9 cellular contexts compared by ENCODE assay signal in the genomic region with DNA sequence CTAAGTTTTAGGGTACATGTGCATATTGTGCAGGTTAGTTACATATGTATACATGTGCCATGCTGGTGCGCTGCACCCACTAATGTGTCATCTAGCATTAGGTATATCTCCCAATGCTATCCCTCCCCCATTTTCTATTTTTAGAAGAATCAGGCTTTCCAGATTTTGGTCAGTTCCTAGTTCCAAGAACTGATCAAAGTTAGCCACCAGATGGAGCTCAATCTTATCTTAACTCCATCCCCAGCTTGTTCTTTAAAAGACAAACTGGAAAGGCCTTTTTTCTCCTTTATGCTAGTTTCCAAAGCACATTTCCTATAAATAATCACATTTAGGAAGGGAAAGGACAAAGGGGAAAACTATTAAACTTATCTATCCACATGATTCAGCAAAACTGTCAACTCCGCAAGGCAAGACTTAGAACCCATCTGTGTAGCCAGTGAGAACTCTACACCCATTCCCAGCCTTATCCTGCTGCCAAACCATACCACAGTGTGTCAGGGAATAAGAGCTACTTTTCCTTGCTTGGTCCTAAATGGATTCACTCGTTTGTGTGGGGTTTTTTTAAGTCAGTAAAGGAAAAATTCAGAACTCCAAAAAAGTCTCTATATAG. TPM values are rescaled to one million over a fixed set of nuclear protein-coding genes. Genes with fewer than 3 reads are reported as not detected.
DNase-seq lines count a peak whose midpoint lies in the region; ATAC-seq and TF ChIP-seq lines count a peak whose summit lies in the region.
"Had no signal": no experiment of that assay in that cellular context is flagged by ENCODE, and none has a peak within 500 bp of the region (broad histone marks: within the 10 kb centered on the region; RNA-seq: fewer than 3 reads in every experiment).

No MANE protein-coding gene starts in this region.

- peaks cover 10% of the 10 kb centered on the region for H3K36me3 Mint-ChIP-seq in activated naive CD8-positive, alpha-beta T cell treated with anti-CD3 and anti-CD28 coated beads, Interleukin-2, amount 10 ng/mL, durations not matched to agents 7 days and 5 days
- H3K36me3 Mint-ChIP-seq in activated naive CD8-positive, alpha-beta T cell treated with anti-CD3 and anti-CD28 coated beads, Interleukin-2, amount 50 U/mL, for 24 hours (ENCODE audit: low read depth), result no peaks in the 10 kb centered on the region

- H3K79me2 ChIP-seq in PC-3 (ENCODE audit: low read length), result no peaks in the 10 kb centered on the region

- no peak for TF ChIP-seq POLR2A in testis (IDR thresholded peaks at IDR 0.05)

- H3K4me1 ChIP-seq in PC-3 (ENCODE audit: insufficient read depth, low read length) (peaks cover 3% of the 10 kb centered on the region; the same call in 1 of the 2 replicates), testis (no peaks in the 10 kb centered on the region)

- CTCF ChIA-PET in PC-3 (lab: Charles Lee), result interaction anchor here (0.6 to 1.0 kb wide), 8 partner anchors 11 to 211 kb away, joined by 3 to 12 read pairs (median 4); no protein-coding TSS in a partner anchor

- no peak overlapping the region for H3K27ac Mint-ChIP-seq in activated naive CD8-positive, alpha-beta T cell treated with anti-CD3 and anti-CD28 coated beads, Interleukin-2, amount 10 ng/mL, durations not matched to agents 7 days and 5 days
- no peak overlapping the region for H3K27ac Mint-ChIP-seq in activated naive CD8-positive, alpha-beta T cell treated with anti-CD3 and anti-CD28 coated beads, Interleukin-2, amount 50 U/mL, for 24 hours

- DNase-seq in activated naive CD8-positive, alpha-beta T cell treated with anti-CD3 and anti-CD28 coated beads, Interleukin-2, amount 10 ng/mL, durations not matched to agents 7 days and 5 days, result no peak
- DNase-seq in activated naive CD8-positive, alpha-beta T cell treated with anti-CD3 and anti-CD28 coated beads, Interleukin-2, amount 50 U/mL, for 24 hours, result no peak
- DNase-seq in PC-3 (peak; percentile 60), fibroblast of the aortic adventitia (ENCODE audit: low read depth) (peak; percentile 86), testis (no peak)
- DNase-seq: activated T-cell treated with anti-CD3 and anti-CD28 coated beads, Interleukin-2, amount 50 U/mL, for 72 hours had no signal

- intact Hi-C loops in PC-3 (cut with micrococcal nuclease), result loop anchor here (2.0 to 5.0 kb wide), 2 partner anchors 41 to 102 kb away; no protein-coding TSS in a partner anchor
- intact Hi-C loops in testis (cut with DNase I; ENCODE audit: low total_unique reads), result no loop called here

- 50 to 56% methylated on average over 3 of the region's 3 CpGs for WGBS in testis, 2 donors

- ATAC-seq in activated naive CD8-positive, alpha-beta T cell treated with anti-CD3 and anti-CD28 coated beads, Interleukin-2, amount 10 ng/mL, durations not matched to agents 7 days and 5 days (ENCODE audit: low read depth), result peak; percentile 45
- no peak for ATAC-seq in activated naive CD8-positive, alpha-beta T cell treated with anti-CD3 and anti-CD28 coated beads, Interleukin-2, amount 50 U/mL, for 24 hours
- ATAC-seq in PC-3 (peak; percentile 68), HG02642 (IDR thresholded peaks at IDR 0.05; ENCODE audit: poor library complexity, unreplicated experiment) (no peak), GM18519 (IDR thresholded peaks at IDR 0.05; ENCODE audit: low FRiP score, unreplicated experiment) (no peak), GM19463 (IDR thresholded peaks at IDR 0.05; ENCODE audit: unreplicated experiment) (no peak)

- no peak overlapping the region for H3K9ac ChIP-seq in PC-3 (ENCODE audit: low read length)

- no peaks in the 10 kb centered on the region for H3K9me3 Mint-ChIP-seq in activated naive CD8-positive, alpha-beta T cell treated with anti-CD3 and anti-CD28 coated beads, Interleukin-2, amount 10 ng/mL, durations not matched to agents 7 days and 5 days
- H3K9me3 Mint-ChIP-seq in activated naive CD8-positive, alpha-beta T cell treated with anti-CD3 and anti-CD28 coated beads, Interleukin-2, amount 50 U/mL, for 24 hours, result no peaks in the 10 kb centered on the region
- H3K9me3 Mint-ChIP-seq: activated T-cell treated with anti-CD3 and anti-CD28 coated beads, Interleukin-2, amount 50 U/mL, for 72 hours had no signal

- no peaks in the 10 kb centered on the region for H3K9me2 ChIP-seq in PC-3 (replicated peaks; ENCODE audit: low read length)

- BruUV-seq in PC-3 (replicated peaks; lab: Mats Ljungman, UMichigan), result no TSS peak

- no peak overlapping the region for H3K4me3 ChIP-seq in PC-3 (ENCODE audit: low read length)
- H3K4me3 ChIP-seq in fibroblast of the aortic adventitia (ENCODE audit: low read depth, low read length), result no peak overlapping the region
- no peak overlapping the region for H3K4me3 ChIP-seq in testis

- no peaks in the 10 kb centered on the region for H3K36me3 ChIP-seq in PC-3 (ENCODE audit: low read depth, low read length)
- no peaks in the 10 kb centered on the region for H3K36me3 ChIP-seq in testis (ENCODE audit: low read depth, missing control alignments)

- H3F3A ChIP-seq in PC-3 (ENCODE audit: low read length, unreplicated experiment), result no peaks in the 10 kb centered on the region

- no peaks in the 10 kb centered on the region for H3K4me1 Mint-ChIP-seq in activated naive CD8-positive, alpha-beta T cell treated with anti-CD3 and anti-CD28 coated beads, Interleukin-2, amount 10 ng/mL, durations not matched to agents 7 days and 5 days
- H3K4me1 Mint-ChIP-seq in activated naive CD8-positive, alpha-beta T cell treated with anti-CD3 and anti-CD28 coated beads, Interleukin-2, amount 50 U/mL, for 24 hours, result no peaks in the 10 kb centered on the region

- POLR2A ChIA-PET in activated naive CD8-positive, alpha-beta T cell treated with anti-CD3 and anti-CD28 coated beads, Interleukin-2, amount 10 ng/mL, durations not matched to agents 7 days and 5 days (lab: Charles Lee), result interaction anchor here (0.7 kb wide), 1 partner anchor 176 kb away, joined by 4 read pairs; the partner anchor contains the start of gene MTO1
- POLR2A ChIA-PET in PC-3 (lab: Charles Lee; ENCODE audit: unreplicated experiment), result no interaction called here

- H3K4me3 Mint-ChIP-seq in activated naive CD8-positive, alpha-beta T cell treated with anti-CD3 and anti-CD28 coated beads, Interleukin-2, amount 10 ng/mL, durations not matched to agents 7 days and 5 days, result no peak overlapping the region
- no peak overlapping the region for H3K4me3 Mint-ChIP-seq in activated naive CD8-positive, alpha-beta T cell treated with anti-CD3 and anti-CD28 coated beads, Interleukin-2, amount 50 U/mL, for 24 hours
- H3K4me3 Mint-ChIP-seq: activated T-cell treated with anti-CD3 and anti-CD28 coated beads, Interleukin-2, amount 50 U/mL, for 72 hours had no signal

- H4K20me1 ChIP-seq in PC-3 (ENCODE audit: low read length), result no peaks in the 10 kb centered on the region

- H2AFZ ChIP-seq in PC-3 (ENCODE audit: low read length), result no peak overlapping the region

- H3K9me3 ChIP-seq in PC-3 (ENCODE audit: low read length), result no peaks in the 10 kb centered on the region
- no peaks in the 10 kb centered on the region for H3K9me3 ChIP-seq in testis

- H3K27ac ChIP-seq in PC-3 (ENCODE audit: low read length), result no peak overlapping the region
- H3K27ac ChIP-seq in testis, result no peak overlapping the region

- TF ChIP-seq CTCF in PC-3 (conservative IDR thresholded peaks at IDR 0.05; ENCODE audit: low read depth, low read length) (peak; percentile 54), fibroblast of the aortic adventitia (IDR thresholded peaks at IDR 0.05; ENCODE audit: insufficient read depth, low read length) (peak; percentile 59), testis (IDR thresholded peaks at IDR 0.05) (peak in 2 of 3 experiments; percentile 24 to 33)

- no peaks in the 10 kb centered on the region for H3K27me3 ChIP-seq in PC-3 (ENCODE audit: low read length)
- no peaks in the 10 kb centered on the region for H3K27me3 ChIP-seq in testis

- H3K4me2 ChIP-seq in PC-3 (ENCODE audit: low read length), result no peak overlapping the region

- H3K27me3 Mint-ChIP-seq in activated naive CD8-positive, alpha-beta T cell treated with anti-CD3 and anti-CD28 coated beads, Interleukin-2, amount 10 ng/mL, durations not matched to agents 7 days and 5 days, result no peaks in the 10 kb centered on the region
- no peaks in the 10 kb centered on the region for H3K27me3 Mint-ChIP-seq in activated naive CD8-positive, alpha-beta T cell treated with anti-CD3 and anti-CD28 coated beads, Interleukin-2, amount 50 U/mL, for 24 hours

RNA-seq across cellular contexts. Expression of gene KHDC1, which starts 22.8 kb away (rescaled TPM):
- total RNA-seq in activated naive CD8-positive, alpha-beta T cell treated with anti-CD3 and anti-CD28 coated beads, Interleukin-2, amount 10 ng/mL, durations not matched to agents 7 days and 5 days, result 1 to 10 TPM; 3.2 to 5.0 TPM
- total RNA-seq in PC-3 (2014; rRNA removed) (5.1 and 7.9 TPM in 2 replicates), fibroblast of the aortic adventitia (ENCODE audit: low replicate concordance) (0.16 and 4.5 TPM in 2 replicates), testis (1 to 10 TPM; 4.8 to 6.6 TPM)
- 8.5 TPM for polyA plus RNA-seq in testis (ENCODE audit: insufficient read depth, low read depth, low replicate concordance)

Comparison
In these comparisons a context has a peak if more than half of its experiments do, and no peak if none do; other contexts are left out.
1. ATAC-seq: peak in activated naive CD8-positive, alpha-beta T cell treated with anti-CD3 and anti-CD28 coated beads, Interleukin-2, amount 10 ng/mL, durations not matched to agents 7 days and 5 days (single experiment) and PC-3 (single experiment); none in activated naive CD8-positive, alpha-beta T cell treated with anti-CD3 and anti-CD28 coated beads, Interleukin-2, amount 50 U/mL, for 24 hours (single experiment), HG02642 (single experiment), GM18519 (single experiment) and GM19463 (single experiment).
2. DNase-seq: peak in PC-3 (single experiment) and fibroblast of the aortic adventitia (single experiment); none in activated naive CD8-positive, alpha-beta T cell treated with anti-CD3 and anti-CD28 coated beads, Interleukin-2, amount 10 ng/mL, durations not matched to agents 7 days and 5 days (single experiment), activated naive CD8-positive, alpha-beta T cell treated with anti-CD3 and anti-CD28 coated beads, Interleukin-2, amount 50 U/mL, for 24 hours (single experiment) and testis (single experiment).
3. Peak in every context shown above with its lines, with median percentiles within 50 percentile points of each other: CTCF ChIP-seq.